In the genomic region with DNA sequence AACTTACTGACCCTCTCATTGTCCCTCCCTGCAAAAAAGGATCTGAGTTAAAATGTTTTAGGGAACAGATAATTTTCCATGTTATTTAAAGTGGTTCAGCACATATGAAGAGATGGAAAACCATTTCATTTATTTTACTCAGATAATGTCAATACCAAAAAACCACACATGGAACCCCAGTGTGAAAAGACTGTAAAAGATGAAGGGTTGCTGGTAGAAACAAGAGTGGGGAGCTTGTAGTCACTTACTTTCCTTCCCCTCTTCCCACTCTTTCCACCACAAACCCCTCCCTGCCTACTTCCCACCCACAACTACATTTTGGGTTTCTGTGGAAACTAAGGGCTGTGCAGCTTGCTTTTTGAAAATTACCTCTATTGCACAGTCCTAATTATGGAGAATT, we compare ENCODE assay signal across 1 cellular context.
TF ChIP-seq lines count a peak whose summit lies in the region.

No MANE protein-coding gene starts in this region.

TF ChIP-seq in A549, 52 proteins besides CTCF, POLR2A, EP300 and RAD21 (continued from another document):
- TF ChIP-seq, protein P1, sequence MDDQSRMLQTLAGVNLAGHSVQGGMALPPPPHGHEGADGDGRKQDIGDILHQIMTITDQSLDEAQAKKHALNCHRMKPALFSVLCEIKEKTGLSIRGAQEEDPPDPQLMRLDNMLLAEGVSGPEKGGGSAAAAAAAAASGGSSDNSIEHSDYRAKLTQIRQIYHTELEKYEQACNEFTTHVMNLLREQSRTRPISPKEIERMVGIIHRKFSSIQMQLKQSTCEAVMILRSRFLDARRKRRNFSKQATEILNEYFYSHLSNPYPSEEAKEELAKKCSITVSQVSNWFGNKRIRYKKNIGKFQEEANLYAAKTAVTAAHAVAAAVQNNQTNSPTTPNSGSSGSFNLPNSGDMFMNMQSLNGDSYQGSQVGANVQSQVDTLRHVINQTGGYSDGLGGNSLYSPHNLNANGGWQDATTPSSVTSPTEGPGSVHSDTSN (IDR thresholded peaks at IDR 0.05) = no peak
- no peak for TF ChIP-seq KDM5A (IDR thresholded peaks at IDR 0.05)
- TF ChIP-seq, protein P2, sequence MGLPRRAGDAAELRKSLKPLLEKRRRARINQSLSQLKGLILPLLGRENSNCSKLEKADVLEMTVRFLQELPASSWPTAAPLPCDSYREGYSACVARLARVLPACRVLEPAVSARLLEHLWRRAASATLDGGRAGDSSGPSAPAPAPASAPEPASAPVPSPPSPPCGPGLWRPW (IDR thresholded peaks at IDR 0.05) = no peak
- TF ChIP-seq KDM1A (IDR thresholded peaks at IDR 0.05; ENCODE audit: low read depth) = no peak
- TF ChIP-seq, protein P3, sequence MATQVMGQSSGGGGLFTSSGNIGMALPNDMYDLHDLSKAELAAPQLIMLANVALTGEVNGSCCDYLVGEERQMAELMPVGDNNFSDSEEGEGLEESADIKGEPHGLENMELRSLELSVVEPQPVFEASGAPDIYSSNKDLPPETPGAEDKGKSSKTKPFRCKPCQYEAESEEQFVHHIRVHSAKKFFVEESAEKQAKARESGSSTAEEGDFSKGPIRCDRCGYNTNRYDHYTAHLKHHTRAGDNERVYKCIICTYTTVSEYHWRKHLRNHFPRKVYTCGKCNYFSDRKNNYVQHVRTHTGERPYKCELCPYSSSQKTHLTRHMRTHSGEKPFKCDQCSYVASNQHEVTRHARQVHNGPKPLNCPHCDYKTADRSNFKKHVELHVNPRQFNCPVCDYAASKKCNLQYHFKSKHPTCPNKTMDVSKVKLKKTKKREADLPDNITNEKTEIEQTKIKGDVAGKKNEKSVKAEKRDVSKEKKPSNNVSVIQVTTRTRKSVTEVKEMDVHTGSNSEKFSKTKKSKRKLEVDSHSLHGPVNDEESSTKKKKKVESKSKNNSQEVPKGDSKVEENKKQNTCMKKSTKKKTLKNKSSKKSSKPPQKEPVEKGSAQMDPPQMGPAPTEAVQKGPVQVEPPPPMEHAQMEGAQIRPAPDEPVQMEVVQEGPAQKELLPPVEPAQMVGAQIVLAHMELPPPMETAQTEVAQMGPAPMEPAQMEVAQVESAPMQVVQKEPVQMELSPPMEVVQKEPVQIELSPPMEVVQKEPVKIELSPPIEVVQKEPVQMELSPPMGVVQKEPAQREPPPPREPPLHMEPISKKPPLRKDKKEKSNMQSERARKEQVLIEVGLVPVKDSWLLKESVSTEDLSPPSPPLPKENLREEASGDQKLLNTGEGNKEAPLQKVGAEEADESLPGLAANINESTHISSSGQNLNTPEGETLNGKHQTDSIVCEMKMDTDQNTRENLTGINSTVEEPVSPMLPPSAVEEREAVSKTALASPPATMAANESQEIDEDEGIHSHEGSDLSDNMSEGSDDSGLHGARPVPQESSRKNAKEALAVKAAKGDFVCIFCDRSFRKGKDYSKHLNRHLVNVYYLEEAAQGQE (IDR thresholded peaks at IDR 0.05) = no peak
- TF ChIP-seq RNF2 (IDR thresholded peaks at IDR 0.05; ENCODE audit: borderline replicate concordance, low read depth) = no peak
- TF ChIP-seq GATA3 (IDR thresholded peaks at IDR 0.05; ENCODE audit: borderline replicate concordance) = no peak
- TF ChIP-seq, protein P4, sequence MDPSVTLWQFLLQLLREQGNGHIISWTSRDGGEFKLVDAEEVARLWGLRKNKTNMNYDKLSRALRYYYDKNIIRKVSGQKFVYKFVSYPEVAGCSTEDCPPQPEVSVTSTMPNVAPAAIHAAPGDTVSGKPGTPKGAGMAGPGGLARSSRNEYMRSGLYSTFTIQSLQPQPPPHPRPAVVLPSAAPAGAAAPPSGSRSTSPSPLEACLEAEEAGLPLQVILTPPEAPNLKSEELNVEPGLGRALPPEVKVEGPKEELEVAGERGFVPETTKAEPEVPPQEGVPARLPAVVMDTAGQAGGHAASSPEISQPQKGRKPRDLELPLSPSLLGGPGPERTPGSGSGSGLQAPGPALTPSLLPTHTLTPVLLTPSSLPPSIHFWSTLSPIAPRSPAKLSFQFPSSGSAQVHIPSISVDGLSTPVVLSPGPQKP (IDR thresholded peaks at IDR 0.05; ENCODE audit: low read depth, low read length) = no peak
- TF ChIP-seq MYC (IDR thresholded peaks at IDR 0.05; ENCODE audit: borderline replicate concordance, low read length) = no peak
- no peak for TF ChIP-seq JUNB (IDR thresholded peaks at IDR 0.05)
